7 cellular contexts compared by ENCODE assay signal in the genomic region with DNA sequence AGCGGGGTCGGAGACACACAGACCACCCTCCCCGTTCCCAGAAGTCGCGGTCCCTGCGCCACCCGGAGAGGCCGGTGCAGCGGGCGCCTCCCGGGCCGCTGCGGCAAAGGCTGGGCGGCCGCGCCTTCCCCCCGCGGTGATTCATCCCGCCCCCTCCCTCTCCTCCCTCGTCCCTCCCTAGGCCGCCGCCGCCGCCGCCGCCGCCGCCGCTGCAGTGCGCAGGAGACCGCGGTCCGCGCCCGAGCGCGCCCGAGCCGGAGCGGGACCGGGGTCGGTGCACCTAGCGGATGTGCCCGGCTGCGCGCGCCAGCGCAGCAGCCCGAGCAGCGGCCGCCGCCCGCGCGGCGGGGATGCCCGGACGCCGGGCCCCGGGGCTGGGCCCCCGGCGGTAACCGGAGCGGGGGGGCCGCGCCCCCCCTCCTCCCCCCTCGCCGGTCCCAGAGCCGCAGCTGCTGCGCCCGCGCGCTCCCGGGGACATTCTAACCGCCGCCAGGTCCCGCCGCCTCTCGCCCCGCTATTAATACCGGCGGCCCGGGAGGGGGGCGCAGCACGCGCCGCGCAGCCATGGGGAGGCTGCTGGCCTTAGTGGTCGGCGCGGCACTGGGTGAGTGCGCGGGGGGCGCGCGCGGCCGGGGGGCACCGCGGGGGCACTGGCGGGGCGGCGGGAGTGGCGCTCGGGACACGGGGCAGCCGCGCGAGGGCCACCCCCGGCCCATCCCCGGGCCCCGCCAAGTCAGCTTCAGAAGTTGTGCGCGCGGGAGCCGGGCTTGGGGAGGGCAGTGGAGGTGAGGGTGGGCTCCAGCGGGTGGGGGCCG. TPM values are rescaled to one million over a fixed set of nuclear protein-coding genes. Genes with fewer than 3 reads are reported as not detected.
DNase-seq lines count a peak whose midpoint lies in the region; ATAC-seq and TF ChIP-seq lines count a peak whose summit lies in the region.

SCN1B (plus strand) TSS at position 214 of the 815 bp plus-strand sequence; CDS start at position 565, 351 bp downstream.

- DNase-seq in GM12865 (ENCODE audit: low read depth) (peak; percentile 27), NCI-H226 (peak; percentile 52), erythroblast (lab: John Stamatoyannopoulos, UW) (peak; percentile 45 to 46), myocyte (ENCODE audit: low read depth) (peak; percentile 74)
- DNase-seq in activated T-cell treated with anti-CD3 and anti-CD28 coated beads, Interleukin-2, amount 50 U/mL, for 1 hour = peak; percentile 72
- DNase-seq in stimulated activated CD8-positive, alpha-beta memory T cell treated with anti-CD3 and anti-CD28 coated beads, Interleukin-7, amount 100 ng/mL, for 48 hours (ENCODE audit: extremely low read depth in 1 of 2, low read depth in 1 of 2) = peak; percentile 45 to 58

- no peak for TF ChIP-seq CTCF in GM12865 (IDR thresholded peaks at IDR 0.05; ENCODE audit: insufficient read depth, low read depth, low read length, missing control alignments)

- no peak for TF ChIP-seq POLR2A in erythroblast (IDR thresholded peaks at IDR 0.05; ENCODE audit: low read length)

- ATAC-seq in GM21526 (IDR thresholded peaks at IDR 0.05; ENCODE audit: low FRiP score, unreplicated experiment) = no peak

- no peak within 1 kb of the TSS for H3K4me3 ChIP-seq in GM12865 (ENCODE audit: low read depth, low read length)

RNA-seq across cellular contexts. Expression of gene SCN1B, which starts in this region (rescaled TPM):
- 21.8 and 28.4 TPM in 2 replicates for total RNA-seq in myocyte
- 5.1 TPM for polyA plus RNA-seq in myocyte (2012)
